Comparison of ENCODE assay signal across 9 cellular contexts in the genomic region with DNA sequence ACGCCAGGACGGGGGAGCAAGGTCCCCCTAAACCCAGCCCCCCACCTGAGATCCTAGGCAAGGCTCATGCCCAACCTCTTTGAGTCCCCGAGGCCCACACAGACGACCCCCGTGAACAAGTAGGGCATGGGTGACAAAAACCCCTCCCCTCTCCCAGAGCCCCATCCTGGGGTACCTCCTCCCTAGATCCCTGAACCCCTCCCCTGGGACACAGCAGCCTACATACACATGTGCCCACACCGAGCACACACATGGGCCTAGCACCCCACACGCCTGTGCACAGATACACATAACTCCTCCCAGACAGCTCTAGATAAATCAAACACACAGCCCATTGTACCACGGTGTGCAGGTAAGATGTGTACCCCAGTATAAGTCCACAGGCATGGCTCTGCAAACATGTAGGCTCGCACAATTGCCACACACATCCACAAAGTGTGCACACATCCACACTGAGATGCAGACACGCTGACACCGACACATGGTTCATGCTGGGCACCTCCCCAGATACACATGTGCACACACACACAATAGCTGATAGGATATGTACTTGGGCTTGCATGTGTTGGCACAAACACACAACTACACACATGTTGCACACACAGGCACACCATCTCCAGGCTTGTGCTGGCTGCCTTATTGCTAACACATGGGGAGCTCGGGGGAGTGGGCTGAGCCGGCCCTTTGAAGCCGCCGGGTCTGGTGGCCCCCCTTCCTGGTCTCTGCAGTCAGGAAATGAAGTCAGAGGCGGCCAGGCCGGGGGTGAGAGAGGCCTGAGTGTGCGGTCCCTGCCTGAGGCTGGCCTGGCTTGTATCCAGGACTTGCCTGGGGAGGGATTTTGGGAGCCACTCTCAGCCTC. TPM values are rescaled to one million over a fixed set of nuclear protein-coding genes. Genes with fewer than 3 reads are reported as not detected.
DNase-seq lines count a peak whose midpoint lies in the region; ATAC-seq and TF ChIP-seq lines count a peak whose summit lies in the region.
"Had no signal": no experiment of that assay in that cellular context is flagged by ENCODE, and none has a peak within 500 bp of the region (broad histone marks: within the 10 kb centered on the region; RNA-seq: fewer than 3 reads in every experiment).

No MANE protein-coding gene starts in this region.

- no peak for ATAC-seq in GM19395 (IDR thresholded peaks at IDR 0.05; ENCODE audit: unreplicated experiment)

- intact Hi-C loops in testis (cut with DNase I; ENCODE audit: low total_unique reads) = no loop called here

- H3K9me3 Mint-ChIP-seq in endothelial cell (ENCODE audit: unreplicated experiment) = no peaks in the 10 kb centered on the region

- CTCF ChIA-PET in GM10248 (lab: Yijun Ruan, JAX) = interaction anchor here (0.9 to 1.7 kb wide), 2 partner anchors 9 to 117 kb away, joined by 3 to 5 read pairs; no protein-coding TSS in a partner anchor

- H3K4me1 ChIP-seq in mucosa of rectum (ENCODE audit: control insufficient read depth in 2 of 2, insufficient read depth in 2 of 2, low read length in 2 of 2) (peaks cover 0 to 5% of the 10 kb centered on the region in 2 donors), testis (peaks cover 15% of the 10 kb centered on the region)

- H3K27ac ChIP-seq in mucosa of rectum (ENCODE audit: low read depth in 2 of 2, low read length in 2 of 2) = peak overlapping the region; percentile 11 to 54
- no peak overlapping the region for H3K27ac ChIP-seq in testis

- POLR2A ChIA-PET in GM10248 (lab: Yijun Ruan, JAX) = no interaction called here

- TF ChIP-seq POLR2A in testis (IDR thresholded peaks at IDR 0.05) = no peak

- H3K36me3 Mint-ChIP-seq in endothelial cell (ENCODE audit: low read depth, unreplicated experiment) = peaks cover 4% of the 10 kb centered on the region
- H3K36me3 Mint-ChIP-seq: activated naive CD8-positive, alpha-beta T cell had no signal

- peak; percentile 80 for DNase-seq in Daoy (ENCODE audit: low read depth)
- DNase-seq in NOMO-1 treated with DMSO at 0.1 percent for 48 hours (lab: John Stamatoyannopoulos, UW; ENCODE audit: unreplicated experiment) = peak; percentile 47
- DNase-seq in endothelial cell (ENCODE audit: low spot score) = peak; percentile 56
- no peak for DNase-seq in NCI-H1436 (lab: John Stamatoyannopoulos, UW)
- no peak for DNase-seq in testis
- no peak for DNase-seq in GM10248 (ENCODE audit: extremely low spot score)

- no peaks in the 10 kb centered on the region for H3K9me3 ChIP-seq in mucosa of rectum (ENCODE audit: control insufficient read depth in 2 of 2, low read length in 2 of 2)
- no peaks in the 10 kb centered on the region for H3K9me3 ChIP-seq in testis

- TF ChIP-seq CTCF in endothelial cell (IDR thresholded peaks at IDR 0.05; ENCODE audit: unreplicated experiment) = no peak
- TF ChIP-seq CTCF in testis (IDR thresholded peaks at IDR 0.05) = no peak
- no peak for TF ChIP-seq CTCF in GM10248 (IDR thresholded peaks at IDR 0.05; ENCODE audit: control extremely low read depth, extremely low read depth, low read depth, missing control alignments)

- H3K36me3 ChIP-seq in mucosa of rectum (ENCODE audit: control insufficient read depth in 2 of 2, insufficient read depth in 2 of 2, low read length in 2 of 2) (no peaks in the 10 kb centered on the region), testis (ENCODE audit: low read depth, missing control alignments) (no peaks in the 10 kb centered on the region)

- H3K27me3 ChIP-seq in mucosa of rectum (ENCODE audit: control insufficient read depth in 2 of 2, insufficient read depth in 2 of 2, low read length in 2 of 2) (no peaks in the 10 kb centered on the region), testis (no peaks in the 10 kb centered on the region)

- 44 to 47% methylated on average over 14 to 18 of the region's 18 CpGs for WGBS in testis, 2 donors

- H3K4me3 ChIP-seq in mucosa of rectum (ENCODE audit: low read length in 2 of 2) (no peak overlapping the region), testis (no peak overlapping the region)

- peak overlapping the region; percentile 57 for H3K4me3 Mint-ChIP-seq in endothelial cell (ENCODE audit: unreplicated experiment)
- H3K4me3 Mint-ChIP-seq: activated naive CD8-positive, alpha-beta T cell had no signal

- peak overlapping the region; percentile 28 for H3K27ac Mint-ChIP-seq in endothelial cell (ENCODE audit: unreplicated experiment)
- H3K27ac Mint-ChIP-seq: activated naive CD8-positive, alpha-beta T cell had no signal

- H3K27me3 Mint-ChIP-seq in endothelial cell (ENCODE audit: unreplicated experiment) = peaks cover 10% of the 10 kb centered on the region

- H3K4me1 Mint-ChIP-seq in endothelial cell (ENCODE audit: unreplicated experiment) = peaks cover 15% of the 10 kb centered on the region

- H3K9ac ChIP-seq in mucosa of rectum (ENCODE audit: low read depth in 1 of 2, low read length in 2 of 2) = no peak overlapping the region

RNA-seq across cellular contexts. Expression of gene GOLGA2, which starts 30.3 kb away (rescaled TPM):
- 76.5 and 85.5 TPM in 2 replicates for total RNA-seq in Daoy (2014; rRNA removed; shearing (Covaris generic))
- total RNA-seq in endothelial cell (ENCODE audit: unreplicated experiment) (69.4 TPM), testis (100 to 1,000 TPM; 103 to 133 TPM)
- polyA plus RNA-seq in testis (ENCODE audit: insufficient read depth, low read depth, low replicate concordance) = 79.8 TPM

RNA-seq across cellular contexts. Expression of gene SWI5, which starts 30.6 kb away (rescaled TPM):
- 72.8 and 93.9 TPM in 2 replicates for total RNA-seq in Daoy (2014; rRNA removed; shearing (Covaris generic))
- 26.8 TPM for total RNA-seq in endothelial cell (ENCODE audit: unreplicated experiment)
- total RNA-seq in testis = 100 to 1,000 TPM in 1 of 2 donors, 10 to 100 TPM in 1; 69.3 to 131 TPM
- polyA plus RNA-seq in testis (ENCODE audit: insufficient read depth, low read depth, low replicate concordance) = 164 TPM

RNA-seq across cellular contexts. Expression of gene DNM1, which starts 42.3 kb away (rescaled TPM):
- 8.5 and 12.3 TPM in 2 replicates for total RNA-seq in Daoy (2014; rRNA removed; shearing (Covaris generic))
- total RNA-seq in endothelial cell (ENCODE audit: unreplicated experiment) (8.0 TPM), testis (1 to 10 TPM; 8.0 to 9.8 TPM)
- polyA plus RNA-seq in testis (ENCODE audit: insufficient read depth, low read depth, low replicate concordance) = 10.7 TPM

RNA-seq across cellular contexts. Expression of gene CIZ1, which starts 54.1 kb away (rescaled TPM):
- 35.8 and 36.2 TPM in 2 replicates for total RNA-seq in Daoy (2014; rRNA removed; shearing (Covaris generic))
- 156 TPM for total RNA-seq in endothelial cell (ENCODE audit: unreplicated experiment)
- 100 to 1,000 TPM; 114 to 115 TPM for total RNA-seq in testis
- 159 TPM for polyA plus RNA-seq in testis (ENCODE audit: insufficient read depth, low read depth, low replicate concordance)

Comparison
In these comparisons a context has a peak if more than half of its experiments do, and no peak if none do; other contexts are left out.
1. DNase-seq: peak in Daoy (single experiment), NOMO-1 treated with DMSO at 0.1 percent for 48 hours (single experiment) and endothelial cell (single experiment); none in NCI-H1436 (single experiment), testis (single experiment) and GM10248 (single experiment).
2. H3K27ac ChIP-seq: peak in mucosa of rectum (2 of 2); none in testis (0 of 2).